ENCODE assay signal across 12 cellular contexts in the genomic region with DNA sequence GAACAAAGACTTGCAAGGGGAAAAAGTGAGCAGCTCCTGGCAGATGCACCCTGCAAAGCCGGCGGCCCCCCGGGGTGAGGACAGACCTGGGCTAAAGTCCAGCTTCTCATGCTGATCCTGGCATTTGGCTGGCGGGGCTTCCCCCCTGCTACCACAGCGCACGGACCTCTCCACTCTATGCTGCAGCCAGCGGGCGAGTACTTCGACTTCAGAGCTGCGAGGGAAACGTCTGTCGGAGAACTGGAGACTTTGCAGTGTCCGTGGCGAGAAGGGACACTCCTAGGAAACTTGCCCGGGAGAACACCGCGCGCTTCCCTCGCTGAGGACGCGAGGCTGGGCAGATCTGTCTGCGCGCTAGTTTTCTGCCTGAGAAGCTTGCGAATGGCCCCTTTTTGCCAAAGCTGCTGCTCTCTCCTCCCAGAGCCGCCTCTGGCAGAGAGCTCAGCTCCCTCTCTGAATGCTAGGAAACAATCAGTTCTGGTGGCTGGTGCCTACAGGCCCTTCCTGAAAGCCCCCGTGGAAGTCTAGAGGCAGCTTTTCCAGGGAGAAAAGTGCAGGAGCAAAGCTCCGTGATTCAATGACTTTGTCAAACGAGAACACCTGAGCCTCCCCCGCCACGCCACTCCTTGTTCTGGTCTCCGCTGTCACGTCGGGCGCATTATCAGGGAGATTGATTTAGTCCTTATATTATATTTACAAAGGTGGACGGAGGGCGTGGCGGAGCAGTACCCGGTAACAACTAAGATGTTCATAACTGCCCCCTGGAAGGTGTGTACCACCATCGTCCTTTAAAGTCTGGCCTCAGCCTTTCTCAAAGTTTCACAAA.
DNase-seq lines count a peak whose midpoint lies in the region; ATAC-seq and TF ChIP-seq lines count a peak whose summit lies in the region.
"Had no signal": no experiment of that assay in that cellular context is flagged by ENCODE, and none has a peak within 500 bp of the region (broad histone marks: within the 10 kb centered on the region; RNA-seq: fewer than 3 reads in every experiment).

No MANE protein-coding gene starts in this region.

- H3F3A ChIP-seq in GM23338 (replicated peaks; ENCODE audit: low read depth) = no peaks in the 10 kb centered on the region

- no peaks in the 10 kb centered on the region for H3K9me3 ChIP-seq in RWPE2 (ENCODE audit: severe bottlenecking)
- H3K9me3 ChIP-seq in iPS DF 6.9 (ENCODE audit: control insufficient read depth, insufficient read depth, low read length) = no peaks in the 10 kb centered on the region

- H3K27me3 Mint-ChIP-seq in GM23338 (ENCODE audit: insufficient read depth, low read depth, poor library complexity) = peaks cover 15% of the 10 kb centered on the region
- no peaks in the 10 kb centered on the region for H3K27me3 Mint-ChIP-seq in stimulated activated naive B cell treated with anti-CD40 and anti-IgM and Interleukin-4, amounts not matched to agents 10 μg/mL and 1 μg/mL and 100 μg/mL, for 72 hours
- H3K27me3 Mint-ChIP-seq: CD4-positive, CD25-positive, alpha-beta regulatory T cell; naive B cell had no signal

- peak; percentile 52 for DNase-seq in GM23338 (ENCODE audit: low spot score)
- no peak for DNase-seq in RWPE2 (ENCODE audit: low spot score)
- no peak for DNase-seq in iPS DF 6.9 (ENCODE audit: low read depth, low spot score)
- peak in 6 of 10 donors; percentile 12 to 90 (median 40) for DNase-seq in posterior cingulate gyrus
- DNase-seq in GM03348 (ENCODE audit: low spot score) = no peak
- DNase-seq in stimulated activated naive B cell treated with anti-CD40 and anti-IgM and Interleukin-4, amounts not matched to agents 10 μg/mL and 1 μg/mL and 100 μg/mL, for 72 hours = no peak
- no peak for DNase-seq in NCI-H1436 treated with DMSO at 0.1 percent for 48 hours (lab: John Stamatoyannopoulos, UW)
- DNase-seq: activated CD8-positive, alpha-beta memory T cell treated with anti-CD3 and anti-CD28 coated beads, Interleukin-2, amount 10 ng/mL, durations not matched to agents 7 days and 5 days; CD4-positive, CD25-positive, alpha-beta regulatory T cell; naive B cell; NCI-H2171 treated with DMSO at 0.1 percent for 48 hours had no signal

- no peaks in the 10 kb centered on the region for H3K9me3 Mint-ChIP-seq in GM23338
- peaks cover 0 to 2% of the 10 kb centered on the region in 2 donors for H3K9me3 Mint-ChIP-seq in stimulated activated naive B cell treated with anti-CD40 and anti-IgM and Interleukin-4, amounts not matched to agents 10 μg/mL and 1 μg/mL and 100 μg/mL, for 72 hours

- peaks cover 29% of the 10 kb centered on the region for H3K4me1 Mint-ChIP-seq in GM23338
- no peaks in the 10 kb centered on the region for H3K4me1 Mint-ChIP-seq in stimulated activated naive B cell treated with anti-CD40 and anti-IgM and Interleukin-4, amounts not matched to agents 10 μg/mL and 1 μg/mL and 100 μg/mL, for 72 hours
- H3K4me1 Mint-ChIP-seq: activated CD8-positive, alpha-beta memory T cell treated with anti-CD3 and anti-CD28 coated beads, Interleukin-2, amount 10 ng/mL, durations not matched to agents 7 days and 5 days; CD4-positive, CD25-positive, alpha-beta regulatory T cell; naive B cell had no signal

- no CpG with 5 or more reads among the region's 39 CpGs for WGBS in iPS DF 6.9 (ENCODE audit: insufficient coverage, insufficient read length)

- H3K27me3 ChIP-seq in GM23338 (ENCODE audit: insufficient read depth) (peaks cover 23% of the 10 kb centered on the region), RWPE2 (ENCODE audit: insufficient read depth, poor library complexity, severe bottlenecking) (peaks cover 39% of the 10 kb centered on the region), iPS DF 6.9 (ENCODE audit: control insufficient read depth, insufficient read depth, low read length) (no peaks in the 10 kb centered on the region)

- no peaks in the 10 kb centered on the region for H3K36me3 Mint-ChIP-seq in GM23338 (ENCODE audit: low read depth)
- no peaks in the 10 kb centered on the region for H3K36me3 Mint-ChIP-seq in stimulated activated naive B cell treated with anti-CD40 and anti-IgM and Interleukin-4, amounts not matched to agents 10 μg/mL and 1 μg/mL and 100 μg/mL, for 72 hours
- H3K36me3 Mint-ChIP-seq: activated CD8-positive, alpha-beta memory T cell treated with anti-CD3 and anti-CD28 coated beads, Interleukin-2, amount 10 ng/mL, durations not matched to agents 7 days and 5 days; CD4-positive, CD25-positive, alpha-beta regulatory T cell; naive B cell had no signal

- TF ChIP-seq CTCF in GM23338 (conservative IDR thresholded peaks at IDR 0.05; ENCODE audit: low read depth in 2 of 2) (no peak), RWPE2 (IDR thresholded peaks at IDR 0.05; ENCODE audit: poor library complexity, severe bottlenecking) (no peak)

- H3K27ac Mint-ChIP-seq in GM23338 = no peak overlapping the region
- no peak overlapping the region for H3K27ac Mint-ChIP-seq in stimulated activated naive B cell treated with anti-CD40 and anti-IgM and Interleukin-4, amounts not matched to agents 10 μg/mL and 1 μg/mL and 100 μg/mL, for 72 hours
- H3K27ac Mint-ChIP-seq: activated CD8-positive, alpha-beta memory T cell treated with anti-CD3 and anti-CD28 coated beads, Interleukin-2, amount 10 ng/mL, durations not matched to agents 7 days and 5 days; naive B cell had no signal

- no peaks in the 10 kb centered on the region for H3K79me2 ChIP-seq in GM23338 (replicated peaks; ENCODE audit: insufficient read depth)

- peak overlapping the region; percentile 71 for H3K4me3 Mint-ChIP-seq in GM23338
- H3K4me3 Mint-ChIP-seq in stimulated activated naive B cell treated with anti-CD40 and anti-IgM and Interleukin-4, amounts not matched to agents 10 μg/mL and 1 μg/mL and 100 μg/mL, for 72 hours = no peak overlapping the region
- H3K4me3 Mint-ChIP-seq: activated CD8-positive, alpha-beta memory T cell treated with anti-CD3 and anti-CD28 coated beads, Interleukin-2, amount 10 ng/mL, durations not matched to agents 7 days and 5 days; CD4-positive, CD25-positive, alpha-beta regulatory T cell; naive B cell had no signal

- peak overlapping the region; percentile 95 for H2AFZ ChIP-seq in GM23338

- peak overlapping the region; percentile 78 for H3K4me2 ChIP-seq in GM23338

- H3K36me3 ChIP-seq in GM23338 (ENCODE audit: insufficient read depth) = no peaks in the 10 kb centered on the region
- no peaks in the 10 kb centered on the region for H3K36me3 ChIP-seq in RWPE2 (ENCODE audit: low read depth)
- H3K36me3 ChIP-seq in iPS DF 6.9 (ENCODE audit: control insufficient read depth, insufficient read depth, low read length) = no peaks in the 10 kb centered on the region

- intact Hi-C loops in posterior cingulate gyrus (cut with DNase I) = no loop called here

- no peaks in the 10 kb centered on the region for H4K20me1 ChIP-seq in GM23338 (replicated peaks; ENCODE audit: insufficient read depth)

- no peak overlapping the region for H3K27ac ChIP-seq in GM23338 (ENCODE audit: low read depth)
- H3K27ac ChIP-seq in RWPE2 (ENCODE audit: poor library complexity, severe bottlenecking) = no peak overlapping the region
- no peak overlapping the region for H3K27ac ChIP-seq in iPS DF 6.9 (ENCODE audit: low read length)

- H3K4me3 ChIP-seq in GM23338 = peak overlapping the region; percentile 56
- no peak overlapping the region for H3K4me3 ChIP-seq in RWPE2 (ENCODE audit: severe bottlenecking)
- H3K4me3 ChIP-seq in iPS DF 6.9 (ENCODE audit: low read length) = peak overlapping the region; percentile 6; the same call in 1 of the 2 replicates

- ATAC-seq in GM23338 (peak; percentile 85), RWPE2 (ENCODE audit: low read depth) (peak; percentile 33; the same call in 2 of the 3 replicates), GM18870 (IDR thresholded peaks at IDR 0.05; ENCODE audit: unreplicated experiment) (no peak)
- no peak for ATAC-seq in stimulated activated naive B cell treated with anti-CD40 and anti-IgM and Interleukin-4, amounts not matched to agents 10 μg/mL and 1 μg/mL and 100 μg/mL, for 72 hours (replicated peaks)
- ATAC-seq: activated CD8-positive, alpha-beta memory T cell treated with anti-CD3 and anti-CD28 coated beads, Interleukin-2, amount 10 ng/mL, durations not matched to agents 7 days and 5 days had no signal

- H3K9me2 ChIP-seq in GM23338 (ENCODE audit: insufficient read depth) = peaks cover 4% of the 10 kb centered on the region; the same call in 1 of the 2 replicates

- H3K4me1 ChIP-seq in GM23338 (ENCODE audit: insufficient read depth) (peaks cover 12% of the 10 kb centered on the region), RWPE2 (ENCODE audit: insufficient read depth, poor library complexity, severe bottlenecking) (no peaks in the 10 kb centered on the region), iPS DF 6.9 (ENCODE audit: control insufficient read depth, insufficient read depth, low read length) (peaks cover 4% of the 10 kb centered on the region; the same call in 1 of the 2 replicates)

TF ChIP-seq in GM23338, 12 proteins besides CTCF, POLR2A, EP300 and RAD21 (continues in another document):
- TF ChIP-seq, protein P1, sequence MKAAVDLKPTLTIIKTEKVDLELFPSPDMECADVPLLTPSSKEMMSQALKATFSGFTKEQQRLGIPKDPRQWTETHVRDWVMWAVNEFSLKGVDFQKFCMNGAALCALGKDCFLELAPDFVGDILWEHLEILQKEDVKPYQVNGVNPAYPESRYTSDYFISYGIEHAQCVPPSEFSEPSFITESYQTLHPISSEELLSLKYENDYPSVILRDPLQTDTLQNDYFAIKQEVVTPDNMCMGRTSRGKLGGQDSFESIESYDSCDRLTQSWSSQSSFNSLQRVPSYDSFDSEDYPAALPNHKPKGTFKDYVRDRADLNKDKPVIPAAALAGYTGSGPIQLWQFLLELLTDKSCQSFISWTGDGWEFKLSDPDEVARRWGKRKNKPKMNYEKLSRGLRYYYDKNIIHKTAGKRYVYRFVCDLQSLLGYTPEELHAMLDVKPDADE (IDR thresholded peaks at IDR 0.05) = no peak
- TF ChIP-seq EZH2phosphoT487 (IDR thresholded peaks at IDR 0.05; ENCODE audit: unreplicated experiment) (no peak), NANOG (IDR thresholded peaks at IDR 0.05; ENCODE audit: borderline replicate concordance) (no peak), JUNB (IDR thresholded peaks at IDR 0.05; ENCODE audit: unreplicated experiment) (no peak), STAT1 (IDR thresholded peaks at IDR 0.05; ENCODE audit: unreplicated experiment) (no peak), POLR2AphosphoS5 (IDR thresholded peaks at IDR 0.05; ENCODE audit: low read depth) (no peak)

Comparison
In these comparisons a context has a peak if more than half of its experiments do, and no peak if none do; other contexts are left out.
1. ATAC-seq: peak in GM23338 (single experiment) and RWPE2 (single experiment); none in GM18870 (single experiment) and stimulated activated naive B cell treated with anti-CD40 and anti-IgM and Interleukin-4, amounts not matched to agents 10 μg/mL and 1 μg/mL and 100 μg/mL, for 72 hours (0 of 2).
2. DNase-seq: peak in GM23338 (single experiment) and posterior cingulate gyrus (6 of 10); none in RWPE2 (single experiment), iPS DF 6.9 (single experiment), GM03348 (single experiment), stimulated activated naive B cell treated with anti-CD40 and anti-IgM and Interleukin-4, amounts not matched to agents 10 μg/mL and 1 μg/mL and 100 μg/mL, for 72 hours (single experiment) and NCI-H1436 treated with DMSO at 0.1 percent for 48 hours (single experiment).